Comparison of ENCODE assay signal across 9 cellular contexts in genomic region chr5:95620870-95621838, GRCh38. TPM values are rescaled to one million over a fixed set of nuclear protein-coding genes. Genes with fewer than 3 reads are reported as not detected.
DNase-seq lines count a peak whose midpoint lies in the region; ATAC-seq, FAIRE-seq and TF ChIP-seq lines count a peak whose summit lies in the region.
"Had no signal": no experiment of that assay in that cellular context is flagged by ENCODE, and none has a peak within 500 bp of the region (broad histone marks: within the 10 kb centered on the region; RNA-seq: fewer than 3 reads in every experiment).

No MANE protein-coding gene starts in this region.

- H3K4me3 ChIP-seq in foreskin fibroblast (ENCODE audit: low read depth in 1 of 2, low read length in 2 of 2) (peak overlapping the region; percentile 40 to 43), pancreas (peak overlapping the region; percentile 38 to 73 (median 53))

- TF ChIP-seq CTCF in foreskin fibroblast (IDR thresholded peaks at IDR 0.05; ENCODE audit: low read depth, low read length) (no peak), pancreas (IDR thresholded peaks at IDR 0.05) (no peak)

- 2% methylated on average over 56 to 92 of the region's 92 CpGs for WGBS in pancreas, 2 donors

- no peaks in the 10 kb centered on the region for H3K36me3 ChIP-seq in pancreas

- no peak for FAIRE-seq in pancreas (lab: Jason Lieb, UNC)

- peaks cover 12 to 17% (median 16%) of the 10 kb centered on the region in 3 donors for H3K4me1 ChIP-seq in pancreas

- DNase-seq in DMS 273 (lab: John Stamatoyannopoulos, UW; ENCODE audit: unreplicated experiment) (peak; percentile 80), DMS 273 treated with DMSO at 0.1 percent for 48 hours (lab: John Stamatoyannopoulos, UW) (no peak), NCI-H526 treated with DMSO at 0.1 percent for 48 hours (lab: John Stamatoyannopoulos, UW) (peak; percentile 15), activated T-helper 1 cell treated with Interleukin-2 at 50 U/mL for 16 hours (ENCODE audit: low read depth) (peak; percentile 25), foreskin fibroblast (peak; percentile 26 to 64), pancreas (peak; percentile 39 to 83 (median 66)), NCI-H226 (no peak)

- intact Hi-C loops in pancreas (cut with DNase I), result no loop called here

- peak overlapping the region; percentile 87 to 96 (median 91) for H3K27ac ChIP-seq in pancreas
- H3K27ac ChIP-seq: 22Rv1 had no signal

- no peaks in the 10 kb centered on the region for H3K27me3 ChIP-seq in pancreas

- ATAC-seq in HG02798 (IDR thresholded peaks at IDR 0.05; ENCODE audit: poor library complexity, unreplicated experiment) (peak; percentile 52), pancreas (peak; percentile 66 to 80 (median 73))

- H3K9me3 ChIP-seq in pancreas, result no peaks in the 10 kb centered on the region

RNA-seq across cellular contexts. Expression of gene GPR150, which starts 1.3 kb away (rescaled TPM):
- total RNA-seq in pancreas, result 1 to 10 TPM in 4 of 6 donors, under 1 TPM in 2; 0.61 to 5.7 (median 2.4) TPM
- 1 to 10 TPM; 1.4 to 2.1 TPM for polyA plus RNA-seq in pancreas

RNA-seq across cellular contexts. Expression of gene RFESD, which starts 25.4 kb away (rescaled TPM):
- 1 to 10 TPM; 1.3 to 2.7 (median 1.7) TPM for total RNA-seq in pancreas
- polyA plus RNA-seq in pancreas, result 1 to 10 TPM; 1.1 to 2.8 TPM

Comparison
In these comparisons a context has a peak if more than half of its experiments do, and no peak if none do; other contexts are left out.
1. DNase-seq: peak in DMS 273 (single experiment), NCI-H526 treated with DMSO at 0.1 percent for 48 hours (single experiment), activated T-helper 1 cell treated with Interleukin-2 at 50 U/mL for 16 hours (single experiment), foreskin fibroblast (2 of 2) and pancreas (6 of 6); none in DMS 273 treated with DMSO at 0.1 percent for 48 hours (single experiment) and NCI-H226 (single experiment).